ENCODE assay signal across 33 cellular contexts in genomic region chr3:26346497-26346896, GRCh38.
"Had no signal": no experiment of that assay in that cellular context is flagged by ENCODE, and none has a peak within 500 bp of the region (broad histone marks: within the 10 kb centered on the region; RNA-seq: fewer than 3 reads in every experiment).

No MANE protein-coding gene starts in this region.

- FAIRE-seq: astrocyte, bronchial epithelial cell had no signal

- DNase-seq: activated effector memory CD4-positive, alpha-beta T cell treated with anti-CD3 and anti-CD28 coated beads, Interleukin-2, amount 50 U/mL, for 16 hours; activated effector memory CD4-positive, alpha-beta T cell treated with Interleukin-2 at 50 U/mL for 16 hours; activated gamma-delta T cell; activated gamma-delta T cell treated with Interleukin-2 at 50 U/mL for 16 hours; activated naive CD4-positive, alpha-beta T cell; activated naive CD4-positive, alpha-beta T cell treated with anti-CD3 and anti-CD28 coated beads for 36 hours; activated naive CD4-positive, alpha-beta T cell treated with anti-CD3 and anti-CD28 coated beads, Interleukin-2, amount 10 ng/mL, durations not matched to agents 7 days and 5 days; activated naive CD4-positive, alpha-beta T cell treated with anti-CD3 and anti-CD28 coated beads, Interleukin-2, amount 50 U/mL, for 16 hours; activated naive CD4-positive, alpha-beta T cell treated with Interleukin-2 at 50 U/mL for 16 hours; activated naive CD8-positive, alpha-beta T cell treated with anti-CD3 and anti-CD28 coated beads for 36 hours; activated naive CD8-positive, alpha-beta T cell treated with anti-CD3 and anti-CD28 coated beads, Interleukin-2, amount 10 ng/mL, durations not matched to agents 7 days and 5 days; activated naive CD8-positive, alpha-beta T cell treated with anti-CD3 and anti-CD28 coated beads, Interleukin-2, amount 50 U/mL, for 24 hours; activated T-cell treated with anti-CD3 and anti-CD28 coated beads, Interleukin-2, amount 50 U/mL, for 1 hour; activated T-cell treated with anti-CD3 and anti-CD28 coated beads, Interleukin-2, amount 50 U/mL, for 24 hours; activated T-cell treated with anti-CD3 and anti-CD28 coated beads, Interleukin-2, amount 50 U/mL, for 4 hours; activated T-cell treated with anti-CD3 and anti-CD28 coated beads, Interleukin-2, amount 50 U/mL, for 48 hours; activated T-cell treated with anti-CD3 and anti-CD28 coated beads, Interleukin-2, amount 50 U/mL, for 72 hours; adrenal gland; amniotic stem cell; amygdala; anterior cingulate cortex; body of pancreas; brain microvascular endothelial cell; caudate nucleus; central memory CD4-positive, alpha-beta T cell; cerebellar nuclear complex had no signal

- H3K36me3 ChIP-seq: adrenal gland, ascending aorta, brain microvascular endothelial cell, breast epithelium, cardiac muscle cell had no signal

- H3K4me3 ChIP-seq: adrenal gland, ascending aorta, body of pancreas, breast epithelium, cardiac muscle cell had no signal

- ATAC-seq: activated naive CD4-positive, alpha-beta T cell treated with anti-CD3 and anti-CD28 coated beads, Interleukin-2, amount 50 U/mL, for 72 hours; activated naive CD8-positive, alpha-beta T cell treated with anti-CD3 and anti-CD28 coated beads, Interleukin-2, amount 50 U/mL, for 24 hours; activated T-cell treated with anti-CD3 and anti-CD28 coated beads, Interleukin-2, amount 50 U/mL, for 4 hours; activated T-cell treated with anti-CD3 and anti-CD28 coated beads, Interleukin-2, amount 50 U/mL, for 72 hours; activated T-helper 17 cell treated with anti-CD3 and anti-CD28 coated beads, Interleukin-2, amount 50 U/mL, for 72 hours; body of pancreas had no signal

- H3K4me1 ChIP-seq: adrenal gland, ascending aorta, body of pancreas, breast epithelium had no signal

- H3K27ac ChIP-seq: adrenal gland, ascending aorta, body of pancreas, brain microvascular endothelial cell, breast epithelium, cardiac muscle cell had no signal

- H3K27me3 ChIP-seq: adrenal gland, ascending aorta, body of pancreas, brain microvascular endothelial cell, breast epithelium, cardiac muscle cell had no signal
